Comparison of ENCODE assay signal across 8 cellular contexts in the genomic region with DNA sequence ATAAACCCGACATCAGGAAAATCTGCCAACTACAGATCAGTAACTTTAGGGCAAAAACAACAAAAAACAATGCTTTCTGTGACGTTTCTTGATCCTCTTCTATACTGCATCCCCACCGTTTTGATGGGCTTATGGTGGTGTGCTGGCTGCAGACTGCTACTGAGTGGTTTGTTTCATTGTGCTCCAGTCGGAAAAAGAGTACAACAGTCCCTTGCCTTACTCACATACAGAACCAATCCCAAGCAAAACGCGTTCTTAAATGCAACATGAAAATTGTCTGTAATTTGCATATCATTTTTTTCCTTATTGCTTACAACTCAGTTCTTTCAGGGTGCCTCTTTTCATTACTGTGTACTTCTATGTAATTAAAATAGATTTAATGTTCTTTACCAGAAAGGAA. TPM values are rescaled to one million over a fixed set of nuclear protein-coding genes. Genes with fewer than 3 reads are reported as not detected.
DNase-seq lines count a peak whose midpoint lies in the region; ATAC-seq and TF ChIP-seq lines count a peak whose summit lies in the region.

No MANE protein-coding gene starts in this region.

- H3K4me2 ChIP-seq in BLaER1: peak overlapping the region; percentile 83

- DNase-seq in astrocyte of the hippocampus (ENCODE audit: low read depth, low spot score) (peak; percentile 52), right lobe of liver (no peak), transverse colon (peak; percentile 27), GM13976 (ENCODE audit: low spot score) (no peak)

- H3K4me3 ChIP-seq in BLaER1 (peak overlapping the region; percentile 83), right lobe of liver (peak overlapping the region; percentile 73 to 83 (median 82)), transverse colon (peak overlapping the region; percentile 77 to 97 (median 84))

- ATAC-seq in right lobe of liver (no peak), HG03469 (IDR thresholded peaks at IDR 0.05; ENCODE audit: unreplicated experiment) (no peak), GM18520 (IDR thresholded peaks at IDR 0.05; ENCODE audit: unreplicated experiment) (no peak)

- peaks cover 33 to 47% (median 42%) of the 10 kb centered on the region in 3 donors for H3K4me1 Mint-ChIP-seq in IgD-negative memory B cell

- WGBS in right lobe of liver (ENCODE audit: insufficient coverage, low coverage, low lambda C conversion rate, missing lambda C conversion rate): 20% methylated on average over 6 of the region's 6 CpGs
- 0 to 3% methylated on average over 6 of the region's 6 CpGs for WGBS in transverse colon (ENCODE audit: low coverage in 1 of 2), 2 donors

- intact Hi-C loops in right lobe of liver (cut with DNase I): no loop called here
- intact Hi-C loops in transverse colon (cut with DNase I; ENCODE audit: low total_unique reads): loop anchor here (10.0 kb wide), 2 partner anchors 53 to 203 kb away; no protein-coding TSS in a partner anchor

- TF ChIP-seq CTCF in right lobe of liver (IDR thresholded peaks at IDR 0.05) (no peak), transverse colon (IDR thresholded peaks at IDR 0.05) (no peak), GM13976 (IDR thresholded peaks at IDR 0.05; ENCODE audit: borderline replicate concordance, control extremely low read depth, extremely low read depth, insufficient read depth, missing control alignments) (no peak)

- H3K27me3 ChIP-seq in BLaER1 (no peaks in the 10 kb centered on the region), right lobe of liver (no peaks in the 10 kb centered on the region), transverse colon (no peaks in the 10 kb centered on the region)

- H3K9me3 ChIP-seq in BLaER1 (no peaks in the 10 kb centered on the region), right lobe of liver (no peaks in the 10 kb centered on the region), transverse colon (no peaks in the 10 kb centered on the region)

- TF ChIP-seq POLR2A in right lobe of liver (IDR thresholded peaks at IDR 0.05) (no peak), transverse colon (IDR thresholded peaks at IDR 0.05) (peak; percentile 24)

- H4K20me1 ChIP-seq in BLaER1: peaks cover 33% of the 10 kb centered on the region; the same call in 1 of the 2 replicates

- TF ChIP-seq EP300 in transverse colon (IDR thresholded peaks at IDR 0.05; ENCODE audit: low read depth): no peak

- H3K27me3 Mint-ChIP-seq in IgD-negative memory B cell: no peaks in the 10 kb centered on the region

- peak overlapping the region; percentile 100 for H3K27ac ChIP-seq in BLaER1
- H3K27ac ChIP-seq in right lobe of liver: peak overlapping the region in 2 of 3 donors; percentile 95 to 98
- H3K27ac ChIP-seq in transverse colon: peak overlapping the region; percentile 96 to 99 (median 98)

- peak overlapping the region; percentile 93 to 100 (median 98) for H3K4me3 Mint-ChIP-seq in IgD-negative memory B cell

- no peaks in the 10 kb centered on the region for H3K36me3 Mint-ChIP-seq in IgD-negative memory B cell

- peak overlapping the region; percentile 82 to 99 (median 98) for H3K27ac Mint-ChIP-seq in IgD-negative memory B cell

- H3K9ac ChIP-seq in BLaER1: peak overlapping the region; percentile 100

- peaks cover 7% of the 10 kb centered on the region; the same call in 1 of the 2 replicates for H3K36me3 ChIP-seq in BLaER1
- no peaks in the 10 kb centered on the region for H3K36me3 ChIP-seq in right lobe of liver
- no peaks in the 10 kb centered on the region for H3K36me3 ChIP-seq in transverse colon

- H3K4me1 ChIP-seq in BLaER1: peaks cover 50% of the 10 kb centered on the region
- H3K4me1 ChIP-seq in right lobe of liver: peaks cover 0 to 30% (median 0%) of the 10 kb centered on the region in 4 donors
- peaks cover 13 to 56% (median 23%) of the 10 kb centered on the region in 4 donors for H3K4me1 ChIP-seq in transverse colon

- H3K9me3 Mint-ChIP-seq in IgD-negative memory B cell: no peaks in the 10 kb centered on the region

- in situ Hi-C loops in transverse colon (cut with MboI; ENCODE audit: low pct_ligation_motif_present in 1 of 4, low pct_unique_long_range_greater_than_20kb in 1 of 4, low sequenced_read_pairs in 3 of 4) (no loop called here), GM13976 (cut with MboI; ENCODE audit: low sequenced_read_pairs, unreplicated experiment) (no loop called here)

RNA-seq across cellular contexts. Expression of gene ETV6, which starts 2.3 kb away (rescaled TPM):
- 9.8 TPM for polyA plus RNA-seq in IgD-negative memory B cell
- total RNA-seq in right lobe of liver (10 to 100 TPM in 4 of 6 experiments, 1 to 10 TPM in 2; 7.2 to 28.3 (median 11.0) TPM), transverse colon (10 to 100 TPM; 19.9 to 47.9 (median 41.0) TPM)

Comparison
In these comparisons a context has a peak if more than half of its experiments do, and no peak if none do; other contexts are left out.
1. DNase-seq: peak in astrocyte of the hippocampus (single experiment) and transverse colon (single experiment); none in right lobe of liver (0 of 3) and GM13976 (single experiment).
2. Peak in every context shown above with its lines, with median percentiles within 50 percentile points of each other: H3K27ac ChIP-seq and H3K4me3 ChIP-seq.